In genomic region chr16:22318690-22319358, GRCh38 we compare ENCODE assay signal across 8 cellular contexts. TPM values are rescaled to one million over a fixed set of nuclear protein-coding genes. Genes with fewer than 3 reads are reported as not detected.
DNase-seq lines count a peak whose midpoint lies in the region; ATAC-seq, FAIRE-seq and TF ChIP-seq lines count a peak whose summit lies in the region.

No MANE protein-coding gene starts in this region.

- DNase-seq in AG09309 (ENCODE audit: low read depth) (no peak), H9 (peak; percentile 71), T-helper 2 cell (peak in 4 of 5 experiments; percentile 16 to 54 (median 42)), GM12878 (ENCODE audit: low read depth, low spot score) (no peak), mesenchymal stem cell (peak; percentile 43), upper lobe of left lung (no peak), nucleus accumbens (lab: John Stamatoyannopoulos, UW) (no peak), retina (no peak)

- H3K79me1 ChIP-seq in H9 (ENCODE audit: insufficient read depth, low read depth, low read length, poor library complexity, severe bottlenecking) (peaks cover 2% of the 10 kb centered on the region), mesenchymal stem cell (replicated peaks; ENCODE audit: low read length, poor library complexity, severe bottlenecking) (peaks cover 32% of the 10 kb centered on the region)

- no peak overlapping the region for H3T11ph ChIP-seq in H9 (ENCODE audit: low read length)

- TF ChIP-seq POLR2A in GM12878 (IDR thresholded peaks at IDR 0.05; ENCODE audit: low read depth, low read length) (no peak), upper lobe of left lung (IDR thresholded peaks at IDR 0.05) (no peak)

- no peaks in the 10 kb centered on the region for H3K4me1 ChIP-seq in H9 (ENCODE audit: insufficient read depth, low read length)
- no peaks in the 10 kb centered on the region for H3K4me1 ChIP-seq in GM12878 (ENCODE audit: control insufficient read depth, insufficient read depth, low read length)
- peaks cover 4% of the 10 kb centered on the region for H3K4me1 ChIP-seq in mesenchymal stem cell (ENCODE audit: control insufficient read depth, insufficient read depth, low read depth, low read length)
- H3K4me1 ChIP-seq in upper lobe of left lung, result peaks cover 0 to 5% (median 0%) of the 10 kb centered on the region in 4 donors

- H3K4me3 ChIP-seq in AG09309 (ENCODE audit: control insufficient read depth, low read depth, low read length) (no peak overlapping the region), GM12878 (no peak overlapping the region), mesenchymal stem cell (ENCODE audit: insufficient read depth in 1 of 2, low read depth in 1 of 2, low read length in 2 of 2) (no peak overlapping the region), upper lobe of left lung (no peak overlapping the region)

- no peak overlapping the region for H3K27ac ChIP-seq in H9 (ENCODE audit: insufficient read length, low read depth, low read length)
- no peak overlapping the region for H3K27ac ChIP-seq in GM12878 (ENCODE audit: control insufficient read depth, insufficient read depth)
- H3K27ac ChIP-seq in mesenchymal stem cell (ENCODE audit: low read length, poor library complexity, severe bottlenecking), result no peak overlapping the region
- H3K27ac ChIP-seq in upper lobe of left lung, result no peak overlapping the region

- H3K9ac ChIP-seq in H9 (ENCODE audit: extremely low read depth, insufficient read length, low read length) (no peak overlapping the region), GM12878 (ENCODE audit: control insufficient read depth, insufficient read depth, low read length) (no peak overlapping the region), mesenchymal stem cell (ENCODE audit: low read length) (no peak overlapping the region)

- TF ChIP-seq RAD21 in GM12878 (IDR thresholded peaks at IDR 0.05; ENCODE audit: insufficient read depth, low read depth, low read length), result peak; percentile 59

- H3K56ac ChIP-seq in H9 (ENCODE audit: insufficient read length, low read depth, low read length), result no peak overlapping the region

- no peak for TF ChIP-seq EP300 in GM12878 (IDR thresholded peaks at IDR 0.05; ENCODE audit: borderline replicate concordance in 1 of 2, control insufficient read depth in 1 of 2, low read depth in 2 of 2, low read length in 2 of 2)
- TF ChIP-seq EP300 in upper lobe of left lung (IDR thresholded peaks at IDR 0.05), result no peak

- SMC1A ChIA-PET in GM12878 (lab: Charles Lee; ENCODE audit: uncharacterized antibody, unreplicated experiment), result interaction anchor here (0.5 to 1.2 kb wide), 3 partner anchors 36 to 1132 kb away, joined by 3 read pairs; no protein-coding TSS in a partner anchor

- H3K36me3 ChIP-seq in GM12878 (ENCODE audit: control insufficient read depth in 2 of 2, insufficient read depth in 2 of 2, low read length in 1 of 2) (peaks cover 29 to 41% of the 10 kb centered on the region in 2 experiments), mesenchymal stem cell (ENCODE audit: control insufficient read depth in 1 of 2, insufficient read depth in 2 of 2, low read depth in 1 of 2, low read length in 2 of 2) (peaks cover 70 to 71% of the 10 kb centered on the region in 2 experiments), upper lobe of left lung (peaks cover 10 to 94% (median 70%) of the 10 kb centered on the region in 4 donors)

- CTCF ChIA-PET in GM12878 (lab: Yijun Ruan, JAX), result interaction anchor here (0.5 to 3.9 kb wide), 14 partner anchors 10 to 1025 kb away, joined by 3 to 20 read pairs (median 4); no protein-coding TSS in a partner anchor

- H2BK20ac ChIP-seq in H9 (ENCODE audit: low read depth, low read length, poor library complexity, severe bottlenecking), result no peak overlapping the region

- intact Hi-C loops in GM12878 (cut with micrococcal nuclease; ENCODE audit: unreplicated experiment), result no loop called here

- H3K23ac ChIP-seq in H9 (ENCODE audit: insufficient read length, low read depth, low read length) (no peak overlapping the region), mesenchymal stem cell (ENCODE audit: low read length in 2 of 2) (no peak overlapping the region)

- no peak overlapping the region for H4K5ac ChIP-seq in H9 (ENCODE audit: insufficient read length, low read depth, low read length)

- no peaks in the 10 kb centered on the region for H3K9me3 Mint-ChIP-seq in H9

- no peaks in the 10 kb centered on the region for H3K9me3 ChIP-seq in H9 (ENCODE audit: control insufficient read depth, low read depth, low read length)
- no peaks in the 10 kb centered on the region for H3K9me3 ChIP-seq in GM12878 (replicated peaks; ENCODE audit: control insufficient read depth, insufficient read depth, low read length)
- H3K9me3 ChIP-seq in mesenchymal stem cell (ENCODE audit: control insufficient read depth, low read length), result no peaks in the 10 kb centered on the region
- no peaks in the 10 kb centered on the region for H3K9me3 ChIP-seq in upper lobe of left lung

- H3K79me2 ChIP-seq in H9 (ENCODE audit: insufficient read depth, low read length) (no peaks in the 10 kb centered on the region), GM12878 (ENCODE audit: control insufficient read depth, insufficient read depth, low read length) (0 out of 2 replicates have a peak, but pooled peaks cover 2% of the 10 kb centered on the region)

- H2BK12ac ChIP-seq in H9 (ENCODE audit: insufficient read length, low read depth, low read length) (no peak overlapping the region), mesenchymal stem cell (ENCODE audit: low read length in 2 of 2) (no peak overlapping the region)

- H2AFZ ChIP-seq in H9 (ENCODE audit: low read length) (no peak overlapping the region), GM12878 (ENCODE audit: control insufficient read depth, low read depth, low read length) (no peak overlapping the region), mesenchymal stem cell (ENCODE audit: low read depth, low read length) (no peak overlapping the region)

- H4K91ac ChIP-seq in H9 (ENCODE audit: insufficient read length, low read depth, low read length) (no peak overlapping the region), mesenchymal stem cell (ENCODE audit: low read length) (no peak overlapping the region)

- H3K4ac ChIP-seq in H9 (ENCODE audit: low read depth, low read length), result no peak overlapping the region
- H3K4ac ChIP-seq in mesenchymal stem cell (ENCODE audit: low read depth in 1 of 2, low read length in 2 of 2), result no peak overlapping the region

- H4K8ac ChIP-seq in H9 (replicated peaks; ENCODE audit: insufficient read length, low read depth, low read length), result no peak overlapping the region
- no peak overlapping the region for H4K8ac ChIP-seq in mesenchymal stem cell (ENCODE audit: low read length)

- no peak overlapping the region for H2AK5ac ChIP-seq in H9 (ENCODE audit: insufficient read length, low read length)
- no peak overlapping the region for H2AK5ac ChIP-seq in mesenchymal stem cell (ENCODE audit: low read length, severe bottlenecking)

- POLR2A ChIA-PET in GM12878 (lab: Charles Lee), result interaction anchor here (0.6 kb wide), 1 partner anchor 30 kb away, joined by 5 read pairs; no protein-coding TSS in a partner anchor

- H3K4me2 ChIP-seq in H9 (ENCODE audit: insufficient read depth, insufficient read length, low read length), result no peak overlapping the region
- H3K4me2 ChIP-seq in GM12878 (ENCODE audit: control insufficient read depth, insufficient read depth), result no peak overlapping the region
- H3K4me2 ChIP-seq in mesenchymal stem cell (ENCODE audit: low read length, poor library complexity, severe bottlenecking), result no peak overlapping the region

- H2BK15ac ChIP-seq in H9 (ENCODE audit: low read depth, low read length) (no peak overlapping the region), mesenchymal stem cell (ENCODE audit: low read depth, poor library complexity, severe bottlenecking) (no peak overlapping the region)

- in situ Hi-C loops in GM12878 (cut with MboI), result loop anchor here (25.0 kb wide), 1 partner anchor 243 kb away; no protein-coding TSS in a partner anchor

- no peak overlapping the region for H3K27ac Mint-ChIP-seq in H9

- H3K4me1 Mint-ChIP-seq in H9, result no peaks in the 10 kb centered on the region; a peak in 1 of 4 replicates

- H2BK120ac ChIP-seq in H9 (ENCODE audit: low read depth, low read length, poor library complexity, severe bottlenecking) (no peak overlapping the region), mesenchymal stem cell (ENCODE audit: low read depth, low read length) (no peak overlapping the region)

- no CpG with 5 or more reads among the region's 18 CpGs for WGBS in H9 (ENCODE audit: extremely low coverage, insufficient read length, low lambda C conversion rate)
- 87% methylated on average over 18 of the region's 18 CpGs for WGBS in GM12878 (ENCODE audit: insufficient coverage, insufficient replicate concordance, low lambda C conversion rate, missing lambda C conversion rate)
- WGBS in mesenchymal stem cell, result 90% methylated on average over 16 of the region's 18 CpGs
- 81 to 86% methylated on average over 18 of the region's 18 CpGs for WGBS in upper lobe of left lung, 2 donors

- peak; percentile 65 for TF ChIP-seq CTCF in AG09309 (IDR thresholded peaks at IDR 0.05; ENCODE audit: control insufficient read depth, insufficient read depth, low read depth, low read length, missing control alignments)
- TF ChIP-seq CTCF in H9 (conservative IDR thresholded peaks at IDR 0.05), result peak; percentile 79
- peak; percentile 60 to 71 (median 61) for TF ChIP-seq CTCF in GM12878 (IDR thresholded peaks at IDR 0.05 in 2 of 3, conservative IDR thresholded peaks at IDR 0.05 in 1 of 3; ENCODE audit: control insufficient read depth in 2 of 3, extremely low read depth in 1 of 3, insufficient read depth in 1 of 3, low read depth in 3 of 3, low read length in 3 of 3)
- peak in 5 of 6 experiments; percentile 36 to 59 (median 44) for TF ChIP-seq CTCF in upper lobe of left lung (IDR thresholded peaks at IDR 0.05)

- H2BK5ac ChIP-seq in H9 (ENCODE audit: insufficient read length, low read length) (no peak overlapping the region), mesenchymal stem cell (ENCODE audit: low read depth, low read length, poor library complexity, severe bottlenecking) (no peak overlapping the region)

- H4K20me1 ChIP-seq in H9 (ENCODE audit: control insufficient read depth, insufficient read depth, insufficient read length) (no peaks in the 10 kb centered on the region), GM12878 (ENCODE audit: control insufficient read depth, insufficient read depth) (no peaks in the 10 kb centered on the region)

- H3K18ac ChIP-seq in H9 (ENCODE audit: insufficient read length, low read depth, low read length) (no peak overlapping the region), mesenchymal stem cell (ENCODE audit: low read depth in 1 of 2, low read length in 2 of 2) (no peak overlapping the region)

- BruUV-seq in GM12878 (replicated peaks; lab: Mats Ljungman, UMichigan), result no TSS peak

- H3K23me2 ChIP-seq in H9 (ENCODE audit: insufficient read length, low read depth, low read length, poor library complexity, severe bottlenecking), result no peaks in the 10 kb centered on the region

- H3K27me3 ChIP-seq in H9 (ENCODE audit: insufficient read depth, low read length), result no peaks in the 10 kb centered on the region
- no peaks in the 10 kb centered on the region for H3K27me3 ChIP-seq in GM12878 (replicated peaks in 1 of 2; ENCODE audit: control insufficient read depth in 2 of 2, insufficient read depth in 2 of 2, low read length in 1 of 2)
- no peaks in the 10 kb centered on the region for H3K27me3 ChIP-seq in mesenchymal stem cell (ENCODE audit: control insufficient read depth in 1 of 2, insufficient read depth in 1 of 2, low read length in 2 of 2)
- H3K27me3 ChIP-seq in upper lobe of left lung, result no peaks in the 10 kb centered on the region

- H3K36me3 Mint-ChIP-seq in H9 (ENCODE audit: insufficient read depth in 1 of 3, low read depth in 3 of 3), result peaks cover 33 to 80% (median 63%) of the 10 kb centered on the region in 3 experiments

- no peak overlapping the region for H3K14ac ChIP-seq in H9 (ENCODE audit: insufficient read depth, low read length)
- no peak overlapping the region for H3K14ac ChIP-seq in mesenchymal stem cell (ENCODE audit: low read length in 2 of 2)

- RAD21 ChIA-PET in GM12878 (lab: Charles Lee; ENCODE audit: unreplicated experiment), result interaction anchor here (1.5 to 1.6 kb wide), 3 partner anchors 35 to 1130 kb away, joined by 3 to 7 read pairs (median 4); no protein-coding TSS in a partner anchor

- no peak for FAIRE-seq in GM12878 (lab: Jason Lieb, UNC)

- no peaks in the 10 kb centered on the region for H3K27me3 Mint-ChIP-seq in H9 (ENCODE audit: low read depth)

- ATAC-seq in GM12878 (peak; percentile 58), upper lobe of left lung (ENCODE audit: low FRiP score in 2 of 2) (no peak)

- H3K4me3 Mint-ChIP-seq in H9, result no peak overlapping the region

RNA-seq across cellular contexts. Expression of gene POLR3E, which starts 21.6 kb away (rescaled TPM):
- total RNA-seq in H9 (2021), result 101 and 103 TPM in 2 replicates
- total RNA-seq in GM12878 (2013; cell fraction: nucleolus; rRNA removed), result 132 and 140 TPM in 2 replicates
- 34.6 and 36.8 TPM in 2 replicates for total RNA-seq in GM12878 (2014; rRNA removed)
- total RNA-seq in GM12878 (2014; rRNA removed; fragmentation: Illumina TruSeq; extraction: Trizol), result 39.1 and 41.0 TPM in 2 replicates
- total RNA-seq in GM12878 (2021), result 52.0 and 54.0 TPM in 2 replicates
- polyA plus RNA-seq in GM12878 (2011; ENCODE audit: low read depth), result 11.1 TPM
- polyA plus RNA-seq in GM12878 (2011; rRNA removed), result 49.4 and 79.5 TPM in 2 replicates
- polyA plus RNA-seq in GM12878 (2011; cell fraction: cytosol; rRNA removed), result 66.7 and 74.8 TPM in 2 replicates
- polyA plus RNA-seq in GM12878 (2011; cell fraction: nucleus; rRNA removed), result 151 and 224 TPM in 2 replicates
- polyA plus RNA-seq in GM12878 (2012), result 21.4 and 23.0 TPM in 2 replicates
- polyA plus RNA-seq in GM12878 (2014; fragmentation: Illumina TruSeq; extraction: Trizol), result 30.0 and 57.6 TPM in 2 replicates
- 10 to 100 TPM; 11.1 to 15.5 TPM for polyA plus RNA-seq in GM12878 (2014; fragmentation: Nextera tagmentation; extraction: Ambion mirVana)
- polyA plus RNA-seq in GM12878 (2014; rRNA removed), result 42.0 and 48.5 TPM in 2 replicates
- polyA plus RNA-seq in GM12878 (2016; fragmentation: Nextera tagmentation; extraction: Ambion mirVana), result 10 to 100 TPM; 35.2 to 40.2 TPM
- 180 and 257 TPM in 2 replicates for polyA minus RNA-seq in GM12878 (2011; rRNA and poly(A)+ RNA removed)
- 22.6 and 39.0 TPM in 2 replicates for polyA minus RNA-seq in GM12878 (2011; cell fraction: cytosol; rRNA and poly(A)+ RNA removed)
- polyA minus RNA-seq in GM12878 (2011; cell fraction: nucleus; rRNA and poly(A)+ RNA removed), result 44.4 and 81.2 TPM in 2 replicates
- polyA plus RNA-seq in mesenchymal stem cell (2013, experiment 1 of 2), result 18.4 TPM
- polyA plus RNA-seq in mesenchymal stem cell (2013, experiment 2 of 2), result 16.8 TPM
- 10 to 100 TPM; 27.0 to 91.1 (median 47.0) TPM for total RNA-seq in upper lobe of left lung

RNA-seq across cellular contexts. Expression of gene CDR2, which starts 55.6 kb away (rescaled TPM):
- total RNA-seq in H9 (2021) (33.4 and 33.8 TPM in 2 replicates), GM12878 (2014; rRNA removed) (16.0 and 21.9 TPM in 2 replicates), GM12878 (2014; rRNA removed; fragmentation: Illumina TruSeq; extraction: Trizol) (18.0 and 19.7 TPM in 2 replicates), GM12878 (2021) (20.7 and 25.6 TPM in 2 replicates), upper lobe of left lung (10 to 100 TPM; 16.3 to 27.5 (median 19.4) TPM)
- total RNA-seq in GM12878 (2013; cell fraction: nucleolus; rRNA removed), result 16.9 and 22.4 TPM in 2 replicates
- polyA plus RNA-seq in GM12878 (2011; ENCODE audit: low read depth), result 12.1 TPM
- polyA plus RNA-seq in GM12878 (2011; rRNA removed) (23.7 and 26.5 TPM in 2 replicates), GM12878 (2014; fragmentation: Illumina TruSeq; extraction: Trizol) (24.3 and 24.5 TPM in 2 replicates), GM12878 (2014; fragmentation: Nextera tagmentation; extraction: Ambion mirVana) (1 to 10 TPM; 4.8 to 5.5 TPM), GM12878 (2014; rRNA removed) (19.8 and 20.5 TPM in 2 replicates), GM12878 (2016; fragmentation: Nextera tagmentation; extraction: Ambion mirVana) (10 to 100 TPM in 1 of 2 experiments, 1 to 10 TPM in 1; 6.7 to 14.1 TPM)
- polyA plus RNA-seq in GM12878 (2011; cell fraction: cytosol; rRNA removed), result 15.6 and 17.3 TPM in 2 replicates
- 12.5 and 12.9 TPM in 2 replicates for polyA plus RNA-seq in GM12878 (2011; cell fraction: nucleus; rRNA removed)
- 13.1 and 14.8 TPM in 2 replicates for polyA plus RNA-seq in GM12878 (2012)
- polyA minus RNA-seq in GM12878 (2011; rRNA and poly(A)+ RNA removed), result 21.7 and 24.5 TPM in 2 replicates
- polyA minus RNA-seq in GM12878 (2011; cell fraction: cytosol; rRNA and poly(A)+ RNA removed), result 9.4 and 9.6 TPM in 2 replicates
- polyA minus RNA-seq in GM12878 (2011; cell fraction: nucleus; rRNA and poly(A)+ RNA removed), result 8.5 and 10.2 TPM in 2 replicates
- 28.7 TPM for polyA plus RNA-seq in mesenchymal stem cell (2013, experiment 1 of 2)
- 29.5 TPM for polyA plus RNA-seq in mesenchymal stem cell (2013, experiment 2 of 2)

Comparison
In these comparisons a context has a peak if more than half of its experiments do, and no peak if none do; other contexts are left out.
1. DNase-seq: peak in H9 (single experiment), T-helper 2 cell (4 of 5) and mesenchymal stem cell (single experiment); none in AG09309 (single experiment), GM12878 (single experiment), upper lobe of left lung (0 of 2), nucleus accumbens (0 of 56) and retina (single experiment).
2. Peak in every context shown above with its lines, with median percentiles within 50 percentile points of each other: CTCF ChIP-seq.